In genomic region chr21:16004121-16004520, GRCh38 we compare ENCODE assay signal across 17 cellular contexts.
DNase-seq lines count a peak whose midpoint lies in the region; TF ChIP-seq lines count a peak whose summit lies in the region.
"Had no signal": no experiment of that assay in that cellular context is flagged by ENCODE, and none has a peak within 500 bp of the region (broad histone marks: within the 10 kb centered on the region; RNA-seq: fewer than 3 reads in every experiment).

No MANE protein-coding gene starts in this region.

- H3K27ac ChIP-seq in GM23248, result no peak overlapping the region
- peak overlapping the region; percentile 15 to 51 for H3K27ac ChIP-seq in prostate gland
- H3K27ac ChIP-seq in tibial artery, result no peak overlapping the region
- H3K27ac ChIP-seq in transverse colon, result no peak overlapping the region
- H3K27ac ChIP-seq in esophagus squamous epithelium, result peak overlapping the region in 2 of 4 donors; percentile 3 to 9
- H3K27ac ChIP-seq: BLaER1 treated with 17β-estradiol and CSF1 and Interleukin-3, amounts not matched to agents 10 nM and 100 nM had no signal

- H3K9me2 ChIP-seq in GM23248 (ENCODE audit: insufficient read depth), result no peaks in the 10 kb centered on the region

- H3K36me3 ChIP-seq in GM23248 (ENCODE audit: low read depth) (no peaks in the 10 kb centered on the region), prostate gland (no peaks in the 10 kb centered on the region), tibial artery (no peaks in the 10 kb centered on the region), transverse colon (no peaks in the 10 kb centered on the region), esophagus squamous epithelium (no peaks in the 10 kb centered on the region)
- H3K36me3 ChIP-seq: BLaER1 treated with 17β-estradiol and CSF1 and Interleukin-3, amounts not matched to agents 10 nM and 100 nM had no signal

- H3K4me3 ChIP-seq in GM23248 (no peak overlapping the region), prostate gland (no peak overlapping the region), tibial artery (no peak overlapping the region), transverse colon (no peak overlapping the region), esophagus squamous epithelium (no peak overlapping the region)
- H3K4me3 ChIP-seq: BLaER1 treated with 17β-estradiol and CSF1 and Interleukin-3, amounts not matched to agents 10 nM and 100 nM had no signal

- intact Hi-C loops in prostate gland (cut with DNase I) (loop anchor here (10.0 kb wide), 1 partner anchor 331 kb away; no protein-coding TSS in a partner anchor), tibial artery (cut with DNase I; ENCODE audit: low total_unique reads) (no loop called here), transverse colon (cut with DNase I; ENCODE audit: low total_unique reads) (no loop called here), esophagus squamous epithelium (cut with DNase I) (no loop called here)

- TF ChIP-seq POLR2A in prostate gland (IDR thresholded peaks at IDR 0.05) (no peak), transverse colon (IDR thresholded peaks at IDR 0.05) (no peak), esophagus squamous epithelium (IDR thresholded peaks at IDR 0.05) (no peak)

- H3K27me3 ChIP-seq in GM23248 (replicated peaks; ENCODE audit: insufficient read depth) (no peaks in the 10 kb centered on the region), prostate gland (replicated peaks; ENCODE audit: insufficient read depth) (no peaks in the 10 kb centered on the region), tibial artery (no peaks in the 10 kb centered on the region), transverse colon (no peaks in the 10 kb centered on the region), esophagus squamous epithelium (no peaks in the 10 kb centered on the region)
- H3K27me3 ChIP-seq: BLaER1 treated with 17β-estradiol and CSF1 and Interleukin-3, amounts not matched to agents 10 nM and 100 nM had no signal

- no peaks in the 10 kb centered on the region for H4K20me1 ChIP-seq in GM23248 (ENCODE audit: insufficient read depth)
- H4K20me1 ChIP-seq: BLaER1 treated with 17β-estradiol and CSF1 and Interleukin-3, amounts not matched to agents 10 nM and 100 nM had no signal

- DNase-seq in GM23248 (no peak), amniotic epithelial cell (ENCODE audit: low read depth) (peak; percentile 46), fibroblast of the conjunctiva (ENCODE audit: low read depth) (peak; percentile 21), prostate gland (ENCODE audit: low spot score) (no peak), NCI-H748 (lab: John Stamatoyannopoulos, UW; ENCODE audit: unreplicated experiment) (no peak), tibial artery (no peak), transverse colon (no peak), esophagus squamous epithelium (lab: John Stamatoyannopoulos, UW) (no peak)
- DNase-seq: CD8-positive, alpha-beta memory T cell; DMS79; HCEC 1CT; KBM-7; MV-4-11; NCI-H1417; NCI-H187 treated with DMSO at 0.1 percent for 48 hours; NCI-H69 had no signal

- no peaks in the 10 kb centered on the region for H3K79me2 ChIP-seq in GM23248 (ENCODE audit: insufficient read depth)

- TF ChIP-seq CTCF in prostate gland (IDR thresholded peaks at IDR 0.05) (no peak), tibial artery (IDR thresholded peaks at IDR 0.05) (no peak), transverse colon (IDR thresholded peaks at IDR 0.05) (no peak), esophagus squamous epithelium (IDR thresholded peaks at IDR 0.05) (no peak)

- peaks cover 14% of the 10 kb centered on the region for H3K4me1 ChIP-seq in GM23248 (ENCODE audit: insufficient read depth)
- H3K4me1 ChIP-seq in prostate gland (replicated peaks), result no peaks in the 10 kb centered on the region
- no peaks in the 10 kb centered on the region for H3K4me1 ChIP-seq in tibial artery
- no peaks in the 10 kb centered on the region for H3K4me1 ChIP-seq in transverse colon
- peaks cover 0 to 7% (median 0%) of the 10 kb centered on the region in 3 donors for H3K4me1 ChIP-seq in esophagus squamous epithelium
- H3K4me1 ChIP-seq: BLaER1 treated with 17β-estradiol and CSF1 and Interleukin-3, amounts not matched to agents 10 nM and 100 nM had no signal

- in situ Hi-C loops in GM23248 (cut with MboI) (loop anchor here (10.0 kb wide), 1 partner anchor 321 kb away; no protein-coding TSS in a partner anchor), transverse colon (cut with MboI; ENCODE audit: low pct_ligation_motif_present in 1 of 4, low pct_unique_long_range_greater_than_20kb in 1 of 4, low sequenced_read_pairs in 3 of 4) (no loop called here)

- WGBS in GM23248 (ENCODE audit: low coverage in 1 of 2, low lambda C conversion rate in 2 of 2, missing lambda C conversion rate in 2 of 2), 2 experiments, result 49 to 53% methylated on average over 4 of the region's 4 CpGs
- WGBS in prostate gland, result 54% methylated on average over 4 of the region's 4 CpGs
- 57 to 63% methylated on average over 2 to 4 of the region's 4 CpGs for WGBS in transverse colon (ENCODE audit: low coverage in 1 of 2), 2 donors
- 42 to 49% methylated on average over 4 of the region's 4 CpGs for WGBS in esophagus squamous epithelium, 2 donors

- H3K9me3 ChIP-seq in GM23248 (ENCODE audit: low read depth) (no peaks in the 10 kb centered on the region), prostate gland (no peaks in the 10 kb centered on the region), tibial artery (no peaks in the 10 kb centered on the region), transverse colon (no peaks in the 10 kb centered on the region), esophagus squamous epithelium (no peaks in the 10 kb centered on the region)
- H3K9me3 ChIP-seq: BLaER1 treated with 17β-estradiol and CSF1 and Interleukin-3, amounts not matched to agents 10 nM and 100 nM had no signal

- H3K4me2 ChIP-seq in GM23248 (ENCODE audit: unreplicated experiment), result no peak overlapping the region
- H3K4me2 ChIP-seq: BLaER1 treated with 17β-estradiol and CSF1 and Interleukin-3, amounts not matched to agents 10 nM and 100 nM had no signal

- H3F3A ChIP-seq in GM23248 (ENCODE audit: insufficient read depth), result peaks cover 5% of the 10 kb centered on the region; the same call in 1 of the 2 replicates

- H2AFZ ChIP-seq in GM23248, result peak overlapping the region; percentile 74

- no peak overlapping the region for H3K9ac ChIP-seq in GM23248
- H3K9ac ChIP-seq: BLaER1 treated with 17β-estradiol and CSF1 and Interleukin-3, amounts not matched to agents 10 nM and 100 nM had no signal

- no peak for TF ChIP-seq EP300 in transverse colon (IDR thresholded peaks at IDR 0.05; ENCODE audit: low read depth)

Comparison
In these comparisons a context has a peak if more than half of its experiments do, and no peak if none do; other contexts are left out.
1. DNase-seq: peak in amniotic epithelial cell (single experiment) and fibroblast of the conjunctiva (single experiment); none in GM23248 (single experiment), prostate gland (single experiment), NCI-H748 (single experiment), tibial artery (0 of 2), transverse colon (single experiment) and esophagus squamous epithelium (single experiment).
2. H3K27ac ChIP-seq: peak in prostate gland (2 of 2); none in GM23248 (single experiment), tibial artery (0 of 2) and transverse colon (0 of 4).